30 cellular contexts compared by ENCODE assay signal in the genomic region with DNA sequence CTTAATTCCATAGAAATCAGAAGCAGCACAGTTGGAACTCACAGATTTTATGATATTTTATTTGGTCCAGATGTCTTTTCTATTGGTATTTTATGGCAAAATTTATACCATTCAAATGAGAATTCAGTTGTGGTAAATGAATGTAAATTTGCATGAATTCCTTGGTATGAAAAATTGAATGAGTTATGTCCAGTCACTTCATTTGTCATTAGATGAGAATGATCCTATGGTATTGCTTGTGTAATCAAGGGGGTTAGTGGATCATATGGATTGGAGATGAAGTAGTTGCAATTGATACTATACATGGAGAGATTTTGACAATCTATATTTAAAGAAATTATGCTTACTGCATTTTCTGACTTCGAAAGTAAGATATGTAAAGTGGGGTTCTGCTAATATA.
"Had no signal": no experiment of that assay in that cellular context is flagged by ENCODE, and none has a peak within 500 bp of the region (broad histone marks: within the 10 kb centered on the region; RNA-seq: fewer than 3 reads in every experiment).

No MANE protein-coding gene starts in this region.

- H3K9me3 ChIP-seq: left lung, lower lobe of right lung, neutrophil, prostate gland, tibial nerve, uterus had no signal

- H3K27ac ChIP-seq: left lung, lower lobe of right lung, neural progenitor cell, neutrophil, prostate gland, skin epidermis, tibial nerve, uterus had no signal

- ATAC-seq: left colon; left lung; lower lobe of right lung; natural killer cell; right cardiac atrium; sciatic nerve; stimulated activated effector memory CD8-positive, alpha-beta T cell treated with anti-CD3 and anti-CD28 coated beads, Interleukin-12 subunit alpha, Interleukin-12 subunit beta, amount 100 ng/mL, for 72 hours; stimulated activated naive CD8-positive, alpha-beta T cell treated with anti-CD3 and anti-CD28 coated beads, Interleukin-15, amount 100 ng/mL, for 72 hours had no signal

- H3K9me3 Mint-ChIP-seq: immature natural killer cell; natural killer cell; stimulated activated effector memory CD8-positive, alpha-beta T cell treated with anti-CD3 and anti-CD28 coated beads, Interleukin-12 subunit alpha, Interleukin-12 subunit beta, amount 100 ng/mL, for 72 hours; stimulated activated naive CD8-positive, alpha-beta T cell treated with anti-CD3 and anti-CD28 coated beads, Interleukin-15, amount 100 ng/mL, for 72 hours had no signal

- H3K4me3 ChIP-seq: left lung, lower lobe of right lung, neural progenitor cell, prostate gland, skin epidermis, tibial nerve, uterus had no signal

- H3K4me1 Mint-ChIP-seq: nephron progenitor cell had no signal

- H3K4me2 ChIP-seq: neural progenitor cell had no signal

- H2AFZ ChIP-seq: neural progenitor cell had no signal

- H3K27ac Mint-ChIP-seq: immature natural killer cell; nephron progenitor cell; neural progenitor cell; stimulated activated effector memory CD8-positive, alpha-beta T cell treated with anti-CD3 and anti-CD28 coated beads, Interleukin-12 subunit alpha, Interleukin-12 subunit beta, amount 100 ng/mL, for 72 hours; stimulated activated naive CD8-positive, alpha-beta T cell treated with anti-CD3 and anti-CD28 coated beads, Interleukin-15, amount 100 ng/mL, for 72 hours; type B pancreatic cell had no signal

- H3K36me3 ChIP-seq: left lung, lower lobe of right lung, neural progenitor cell, neutrophil, prostate gland, tibial nerve, uterus had no signal

- H3K27me3 ChIP-seq: left lung, neural progenitor cell, neutrophil, tibial nerve, uterus had no signal

- H3K4me1 ChIP-seq: neural progenitor cell, prostate gland, uterus had no signal

- H3K4me3 Mint-ChIP-seq: immature natural killer cell; natural killer cell; nephron progenitor cell; neural progenitor cell; stimulated activated effector memory CD8-positive, alpha-beta T cell treated with anti-CD3 and anti-CD28 coated beads, Interleukin-12 subunit alpha, Interleukin-12 subunit beta, amount 100 ng/mL, for 72 hours; stimulated activated naive CD8-positive, alpha-beta T cell treated with anti-CD3 and anti-CD28 coated beads, Interleukin-15, amount 100 ng/mL, for 72 hours; type B pancreatic cell had no signal

- DNase-seq: hypothalamus; immature natural killer cell; kidney; left colon; left lung; lower lobe of right lung; mammary epithelial cell; mesenchymal stem cell; natural killer cell; nephron progenitor cell; occipital lobe; posterior cingulate gyrus; retina; right cardiac atrium; stimulated activated CD4-positive, alpha-beta T cell treated with anti-CD3 and anti-CD28 coated beads, Interleukin-12 subunit alpha, Interleukin-12 subunit beta, amount 100 ng/mL, for 4 hours; stimulated activated CD4-positive, alpha-beta T cell treated with anti-CD3 and anti-CD28 coated beads, Interleukin-15, amount 100 ng/mL, for 24 hours; stimulated activated CD4-positive, alpha-beta T cell treated with anti-CD3 and anti-CD28 coated beads, Interleukin-2, amount 100 ng/mL, for 24 hours; stimulated activated CD4-positive, alpha-beta T cell treated with anti-CD3 and anti-CD28 coated beads, Interleukin-4, amount 100 ng/mL, for 1 hour; stimulated activated naive CD4-positive, alpha-beta T cell treated with Interleukin-2 at 50 U/mL for 16 hours; stimulated activated naive CD8-positive, alpha-beta T cell treated with anti-CD3 and anti-CD28 coated beads, Interleukin-15, amount 100 ng/mL, for 72 hours; substantia nigra; uterus had no signal

- H3K9ac ChIP-seq: neural progenitor cell had no signal

- H3K27me3 Mint-ChIP-seq: stimulated activated naive CD8-positive, alpha-beta T cell treated with anti-CD3 and anti-CD28 coated beads, Interleukin-15, amount 100 ng/mL, for 72 hours; type B pancreatic cell had no signal
